ENCODE assay signal across 8 cellular contexts in genomic region chr11:66288138-66288865, GRCh38. TPM values are rescaled to one million over a fixed set of nuclear protein-coding genes. Genes with fewer than 3 reads are reported as not detected.
DNase-seq lines count a peak whose midpoint lies in the region; ATAC-seq and TF ChIP-seq lines count a peak whose summit lies in the region.

No MANE protein-coding gene starts in this region.

- H3K79me2 ChIP-seq in SU-DHL-6 (ENCODE audit: insufficient read depth, low read length) = no peaks in the 10 kb centered on the region

- H3K9me3 Mint-ChIP-seq in activated T-cell treated with anti-CD3 and anti-CD28 coated beads, Interleukin-2, amount 50 U/mL, for 24 hours = no peaks in the 10 kb centered on the region

- H3K27me3 ChIP-seq in SU-DHL-6 (ENCODE audit: low read length) (no peaks in the 10 kb centered on the region), psoas muscle (ENCODE audit: insufficient read depth in 3 of 3, low read length in 2 of 3) (peaks cover 0 to 16% (median 8%) of the 10 kb centered on the region in 3 donors)

- intact Hi-C loops in psoas muscle (cut with DNase I) = no loop called here

- H4K20me1 ChIP-seq in SU-DHL-6 (ENCODE audit: low read depth, low read length) = no peaks in the 10 kb centered on the region

- peaks cover 34% of the 10 kb centered on the region for H3K36me3 Mint-ChIP-seq in activated T-cell treated with anti-CD3 and anti-CD28 coated beads, Interleukin-2, amount 50 U/mL, for 24 hours (ENCODE audit: low read depth)

- H3K27me3 Mint-ChIP-seq in activated T-cell treated with anti-CD3 and anti-CD28 coated beads, Interleukin-2, amount 50 U/mL, for 24 hours = peaks cover 18% of the 10 kb centered on the region

- peak in 3 of 4 donors; percentile 0 to 1 (median 1) for ATAC-seq in psoas muscle
- ATAC-seq in HG03520 (IDR thresholded peaks at IDR 0.05; ENCODE audit: unreplicated experiment) = no peak

- DNase-seq in activated T-cell treated with anti-CD3 and anti-CD28 coated beads, Interleukin-2, amount 50 U/mL, for 24 hours = no peak
- DNase-seq in activated T-cell treated with anti-CD3 and anti-CD28 coated beads, Interleukin-2, amount 50 U/mL, for 48 hours = no peak
- DNase-seq in fibroblast of the aortic adventitia (ENCODE audit: low read depth) (no peak), psoas muscle (no peak), superior temporal gyrus (ENCODE audit: extremely low spot score) (no peak), mesenteric fat pad (ENCODE audit: low spot score) (no peak)

- H3K36me3 ChIP-seq in SU-DHL-6 (ENCODE audit: low read length) (no peaks in the 10 kb centered on the region), psoas muscle (ENCODE audit: insufficient read depth in 1 of 2, low read depth in 1 of 2) (peaks cover 6 to 31% of the 10 kb centered on the region in 2 donors)

- peak overlapping the region; percentile 69 for H3K4me2 ChIP-seq in SU-DHL-6 (ENCODE audit: low read depth, low read length, poor library complexity, severe bottlenecking)

- WGBS in psoas muscle, 3 donors = 9 to 11% (median 10%) methylated on average over 25 to 27 of the region's 27 CpGs

- H3F3A ChIP-seq in SU-DHL-6 (ENCODE audit: insufficient read depth) = no peaks in the 10 kb centered on the region

- H3K4me1 Mint-ChIP-seq in activated T-cell treated with anti-CD3 and anti-CD28 coated beads, Interleukin-2, amount 50 U/mL, for 24 hours (ENCODE audit: low read depth) = peaks cover 41% of the 10 kb centered on the region

- TF ChIP-seq CTCF in SU-DHL-6 (IDR thresholded peaks at IDR 0.05; ENCODE audit: insufficient read depth, low read length, poor library complexity, severe bottlenecking) = no peak
- no peak for TF ChIP-seq CTCF in fibroblast of the aortic adventitia (IDR thresholded peaks at IDR 0.05; ENCODE audit: insufficient read depth, low read length)
- TF ChIP-seq CTCF in psoas muscle (IDR thresholded peaks at IDR 0.05) = no peak

- no peak overlapping the region for H3K27ac ChIP-seq in SU-DHL-6 (ENCODE audit: low read depth, low read length)
- peak overlapping the region; percentile 95 for H3K27ac ChIP-seq in psoas muscle

- H3K27ac Mint-ChIP-seq in activated T-cell treated with anti-CD3 and anti-CD28 coated beads, Interleukin-2, amount 50 U/mL, for 24 hours = peak overlapping the region; percentile 92

- no peaks in the 10 kb centered on the region for H3K9me3 ChIP-seq in SU-DHL-6 (ENCODE audit: insufficient read depth, low read length)
- H3K9me3 ChIP-seq in psoas muscle = no peaks in the 10 kb centered on the region

- H3K9me2 ChIP-seq in SU-DHL-6 (replicated peaks; ENCODE audit: insufficient read depth, low read length) = no peaks in the 10 kb centered on the region

- peak overlapping the region; percentile 93 for H3K4me3 Mint-ChIP-seq in activated T-cell treated with anti-CD3 and anti-CD28 coated beads, Interleukin-2, amount 50 U/mL, for 24 hours

- peaks cover 16% of the 10 kb centered on the region for H3K4me1 ChIP-seq in psoas muscle

- H3K4me3 ChIP-seq in SU-DHL-6 (ENCODE audit: insufficient read depth, low read length, poor library complexity, severe bottlenecking) (peak overlapping the region; percentile 72), fibroblast of the aortic adventitia (ENCODE audit: low read depth, low read length) (peak overlapping the region; percentile 92), psoas muscle (peak overlapping the region; percentile 96)

- peak overlapping the region; percentile 84 for H3K9ac ChIP-seq in SU-DHL-6 (ENCODE audit: low read length)

- H2AFZ ChIP-seq in SU-DHL-6 (ENCODE audit: low read depth, low read length, severe bottlenecking) = peak overlapping the region; percentile 57

RNA-seq across cellular contexts. Expression of gene YIF1A, which starts 0.6 kb away (rescaled TPM):
- total RNA-seq in fibroblast of the aortic adventitia (ENCODE audit: low replicate concordance) = 35.0 and 119 TPM in 2 replicates
- total RNA-seq in psoas muscle = 10 to 100 TPM; 70.1 to 90.4 (median 78.6) TPM
- polyA plus RNA-seq in psoas muscle = 100 to 1,000 TPM in 1 of 3 donors, 10 to 100 TPM in 2; 87.4 to 161 (median 96.1) TPM
- 81.7 TPM for total RNA-seq in mesenteric fat pad

RNA-seq across cellular contexts. Expression of gene TMEM151A, which starts 3.4 kb away (rescaled TPM):
- 0.27 and 0.41 TPM in 2 replicates for total RNA-seq in fibroblast of the aortic adventitia (ENCODE audit: low replicate concordance)
- not detected for total RNA-seq in psoas muscle
- polyA plus RNA-seq in psoas muscle = under 1 TPM in 2 of 3 donors, not detected in 1; 0.04 to 0.05 TPM
- total RNA-seq in mesenteric fat pad = 0.19 TPM

RNA-seq across cellular contexts. Expression of gene CNIH2, which starts 10.3 kb away (rescaled TPM):
- total RNA-seq in fibroblast of the aortic adventitia (ENCODE audit: low replicate concordance) (1.1 TPM in 1 of 2 replicates, not detected in the other), psoas muscle (not detected), mesenteric fat pad (0.55 TPM)
- polyA plus RNA-seq in psoas muscle = under 1 TPM in 1 of 3 donors, not detected in 2; 0.05 TPM

RNA-seq across cellular contexts. Expression of gene RAB1B, which starts 19.9 kb away (rescaled TPM):
- total RNA-seq in fibroblast of the aortic adventitia (ENCODE audit: low replicate concordance) (69.1 and 85.1 TPM in 2 replicates), psoas muscle (100 to 1,000 TPM; 120 to 146 (median 129) TPM), mesenteric fat pad (138 TPM)
- 100 to 1,000 TPM; 121 to 163 (median 130) TPM for polyA plus RNA-seq in psoas muscle

RNA-seq across cellular contexts. Expression of gene CD248, which starts 28.5 kb away (rescaled TPM):
- 99.1 and 193 TPM in 2 replicates for total RNA-seq in fibroblast of the aortic adventitia (ENCODE audit: low replicate concordance)
- 10 to 100 TPM in 1 of 4 donors, 1 to 10 TPM in 3; 7.3 to 10.7 (median 9.1) TPM for total RNA-seq in psoas muscle
- polyA plus RNA-seq in psoas muscle = 1 to 10 TPM; 2.9 to 8.9 (median 5.5) TPM
- 810 TPM for total RNA-seq in mesenteric fat pad
